16 cellular contexts compared by ENCODE assay signal in genomic region chr3:140166908-140167599, GRCh38.
DNase-seq lines count a peak whose midpoint lies in the region; ATAC-seq and TF ChIP-seq lines count a peak whose summit lies in the region.
"Had no signal": no experiment of that assay in that cellular context is flagged by ENCODE, and none has a peak within 500 bp of the region (broad histone marks: within the 10 kb centered on the region; RNA-seq: fewer than 3 reads in every experiment).

No MANE protein-coding gene starts in this region.

- no peak overlapping the region for H3K4ac ChIP-seq in mesenchymal stem cell (ENCODE audit: low read depth in 1 of 2, low read length in 2 of 2)

- no peak overlapping the region for H2BK12ac ChIP-seq in mesenchymal stem cell (ENCODE audit: low read length in 2 of 2)

- no peak overlapping the region for H3K14ac ChIP-seq in mesenchymal stem cell (ENCODE audit: low read length in 2 of 2)

- no peak overlapping the region for H3K18ac ChIP-seq in mesenchymal stem cell (ENCODE audit: low read depth in 1 of 2, low read length in 2 of 2)

- 70% methylated on average over 3 of the region's 5 CpGs for WGBS in mesenchymal stem cell

- H3K4me2 ChIP-seq in GM23338: no peak overlapping the region
- H3K4me2 ChIP-seq in mesenchymal stem cell (ENCODE audit: low read length, poor library complexity, severe bottlenecking): no peak overlapping the region

- H3K4me3 ChIP-seq in ACC112 (ENCODE audit: low read depth, low read length) (no peak overlapping the region), GM23338 (no peak overlapping the region), mesenchymal stem cell (ENCODE audit: insufficient read depth in 1 of 2, low read depth in 1 of 2, low read length in 2 of 2) (peak overlapping the region in 1 of 2 experiments; percentile 34)
- H3K4me3 ChIP-seq: Peyer's patch had no signal

- DNase-seq in GM23338 (ENCODE audit: low spot score) (no peak), astrocyte of the hippocampus (ENCODE audit: low read depth, low spot score) (peak; percentile 41), mesenchymal stem cell (no peak), cerebellar nuclear complex (lab: John Stamatoyannopoulos, UW) (no peak)
- DNase-seq in activated T-cell treated with anti-CD3 and anti-CD28 coated beads, Interleukin-2, amount 50 U/mL, for 1 hour: no peak
- DNase-seq: BE2C; CD4-positive, alpha-beta memory T cell; DND-41; GDM1; GOT3; NCI-H187 treated with DMSO at 0.1 percent for 48 hours; NCI-H774; Peyer's patch had no signal

- H4K91ac ChIP-seq in mesenchymal stem cell (ENCODE audit: low read length): no peak overlapping the region

- H3K36me3 Mint-ChIP-seq in GM23338 (ENCODE audit: low read depth): no peaks in the 10 kb centered on the region
- H3K36me3 Mint-ChIP-seq: CD4-positive, alpha-beta memory T cell had no signal

- H2AFZ ChIP-seq in ACC112 (ENCODE audit: low read length, unreplicated experiment): peak overlapping the region; percentile 79
- H2AFZ ChIP-seq in GM23338: 0 out of 2 replicates have a peak overlapping the region, but pooled peaks have one; percentile 64
- H2AFZ ChIP-seq in mesenchymal stem cell (ENCODE audit: low read depth, low read length): no peak overlapping the region

- H3K9ac ChIP-seq in mesenchymal stem cell (ENCODE audit: low read length): peak overlapping the region; percentile 28

- H3K27ac Mint-ChIP-seq in GM23338: no peak overlapping the region
- H3K27ac Mint-ChIP-seq: CD4-positive, alpha-beta memory T cell had no signal

- no peaks in the 10 kb centered on the region for H3K79me2 ChIP-seq in ACC112 (ENCODE audit: control insufficient read depth, insufficient read depth, low read length, unreplicated experiment)
- H3K79me2 ChIP-seq in GM23338 (replicated peaks; ENCODE audit: insufficient read depth): no peaks in the 10 kb centered on the region

- H3K79me1 ChIP-seq in mesenchymal stem cell (replicated peaks; ENCODE audit: low read length, poor library complexity, severe bottlenecking): no peaks in the 10 kb centered on the region

- ATAC-seq in GM23338 (no peak), HG03280 (IDR thresholded peaks at IDR 0.05; ENCODE audit: unreplicated experiment) (no peak)

- H3K27me3 ChIP-seq in ACC112 (ENCODE audit: insufficient read depth, low read length) (no peaks in the 10 kb centered on the region), GM23338 (ENCODE audit: insufficient read depth) (no peaks in the 10 kb centered on the region), mesenchymal stem cell (ENCODE audit: control insufficient read depth in 1 of 2, insufficient read depth in 1 of 2, low read length in 2 of 2) (no peaks in the 10 kb centered on the region)
- H3K27me3 ChIP-seq: BE2C, Peyer's patch had no signal

- H3K4me1 ChIP-seq in ACC112 (ENCODE audit: control insufficient read depth, insufficient read depth, low read length, unreplicated experiment) (peaks cover 18% of the 10 kb centered on the region), GM23338 (ENCODE audit: insufficient read depth) (no peaks in the 10 kb centered on the region), mesenchymal stem cell (ENCODE audit: control insufficient read depth, insufficient read depth, low read depth, low read length) (peaks cover 3% of the 10 kb centered on the region)
- H3K4me1 ChIP-seq: Peyer's patch had no signal

- H3K9me3 Mint-ChIP-seq in GM23338: no peaks in the 10 kb centered on the region; the same call in 2 of the 3 replicates

- no peaks in the 10 kb centered on the region for H3K27me3 Mint-ChIP-seq in GM23338 (ENCODE audit: insufficient read depth, low read depth, poor library complexity)

- no peak for TF ChIP-seq CTCF in GM23338 (conservative IDR thresholded peaks at IDR 0.05; ENCODE audit: low read depth in 2 of 2)

- no peak overlapping the region for H2AK5ac ChIP-seq in mesenchymal stem cell (ENCODE audit: low read length, severe bottlenecking)

- H3K4me1 Mint-ChIP-seq in GM23338: peaks cover 3% of the 10 kb centered on the region; the same call in 2 of the 3 replicates
- H3K4me1 Mint-ChIP-seq: CD4-positive, alpha-beta memory T cell had no signal

- no peak overlapping the region for H2BK5ac ChIP-seq in mesenchymal stem cell (ENCODE audit: low read depth, low read length, poor library complexity, severe bottlenecking)

- H2BK120ac ChIP-seq in mesenchymal stem cell (ENCODE audit: low read depth, low read length): no peak overlapping the region

- no peak overlapping the region for H2BK15ac ChIP-seq in mesenchymal stem cell (ENCODE audit: low read depth, poor library complexity, severe bottlenecking)

- H3F3A ChIP-seq in GM23338 (replicated peaks; ENCODE audit: low read depth): no peaks in the 10 kb centered on the region

- H3K36me3 ChIP-seq in ACC112 (ENCODE audit: insufficient read depth, low read length) (no peaks in the 10 kb centered on the region), GM23338 (ENCODE audit: insufficient read depth) (no peaks in the 10 kb centered on the region; the same call in 1 of the 2 replicates), mesenchymal stem cell (ENCODE audit: control insufficient read depth in 1 of 2, insufficient read depth in 2 of 2, low read depth in 1 of 2, low read length in 2 of 2) (no peaks in the 10 kb centered on the region)
- H3K36me3 ChIP-seq: BE2C, Peyer's patch had no signal

- H4K20me1 ChIP-seq in GM23338 (replicated peaks; ENCODE audit: insufficient read depth): no peaks in the 10 kb centered on the region

- no peak overlapping the region for H3K23ac ChIP-seq in mesenchymal stem cell (ENCODE audit: low read length in 2 of 2)

- H3K4me3 Mint-ChIP-seq in GM23338: no peak overlapping the region
- H3K4me3 Mint-ChIP-seq: CD4-positive, alpha-beta memory T cell had no signal

- peaks cover 3% of the 10 kb centered on the region; the same call in 1 of the 2 replicates for H3K9me2 ChIP-seq in GM23338 (ENCODE audit: insufficient read depth)

- H3K9me3 ChIP-seq in mesenchymal stem cell (ENCODE audit: control insufficient read depth, low read length): peaks cover 4% of the 10 kb centered on the region
- H3K9me3 ChIP-seq: BE2C, Peyer's patch had no signal

- H3K27ac ChIP-seq in ACC112 (ENCODE audit: low read depth, low read length) (no peak overlapping the region), GM23338 (ENCODE audit: low read depth) (no peak overlapping the region), mesenchymal stem cell (ENCODE audit: low read length, poor library complexity, severe bottlenecking) (no peak overlapping the region)
- H3K27ac ChIP-seq: HL-60, Peyer's patch had no signal

- H4K8ac ChIP-seq in mesenchymal stem cell (ENCODE audit: low read length): no peak overlapping the region

TF ChIP-seq in GM23338, 12 proteins besides CTCF, POLR2A, EP300 and RAD21:
- TF ChIP-seq ZNF331 (CRISPR knock-in tag; IDR thresholded peaks at IDR 0.05; ENCODE audit: low read depth): no peak
- TF ChIP-seq CREB1 (CRISPR knock-in tag; IDR thresholded peaks at IDR 0.05; ENCODE audit: low read depth): no peak
- TF ChIP-seq POLR2AphosphoS5 (IDR thresholded peaks at IDR 0.05; ENCODE audit: low read depth): no peak
- no peak for TF ChIP-seq ZNF114 (CRISPR knock-in tag; IDR thresholded peaks at IDR 0.05)
- no peak for TF ChIP-seq ETS1 (IDR thresholded peaks at IDR 0.05)
- TF ChIP-seq JUNB (IDR thresholded peaks at IDR 0.05; ENCODE audit: unreplicated experiment): no peak
- no peak for TF ChIP-seq EZH2phosphoT487 (IDR thresholded peaks at IDR 0.05; ENCODE audit: unreplicated experiment)
